1 cellular context compared by ENCODE assay signal in genomic region chr5:139073956-139074355, GRCh38.
TF ChIP-seq lines count a peak whose summit lies in the region.

No MANE protein-coding gene starts in this region.

TF ChIP-seq in HepG2, 621 proteins besides CTCF, POLR2A, EP300 and RAD21 (continued from another document):
- TF ChIP-seq PAXIP1 (CRISPR knock-in tag; conservative IDR thresholded peaks at IDR 0.05) (0 out of 2 replicates have a peak, but pooled peaks have one; percentile 26), CEBPG (CRISPR knock-in tag; IDR thresholded peaks at IDR 0.05) (peak; percentile 38; the same call in 1 of the 2 replicates), ADNP (CRISPR knock-in tag; IDR thresholded peaks at IDR 0.05) (0 out of 2 replicates have a peak, but pooled peaks have one; percentile 32), GATAD2A (CRISPR knock-in tag; IDR thresholded peaks at IDR 0.05) (0 out of 2 replicates have a peak, but pooled peaks have one; percentile 9), ZMYM3 (CRISPR knock-in tag; IDR thresholded peaks at IDR 0.05) (peak; percentile 55; the same call in 1 of the 2 replicates), POGZ (CRISPR knock-in tag; IDR thresholded peaks at IDR 0.05) (0 out of 2 replicates have a peak, but pooled peaks have one; percentile 26)
TF ChIP-seq in HepG2: peak in this region for 21; not testable (repeated sequence) for 600.
